In genomic region chr5:154520861-154521453, GRCh38 we compare ENCODE assay signal across 1 cellular context.
TF ChIP-seq lines count a peak whose summit lies in the region.

No MANE protein-coding gene starts in this region.

TF ChIP-seq in WTC11, 78 proteins besides CTCF, POLR2A, EP300 and RAD21 (continued from another document):
- TF ChIP-seq ATF2 (CRISPR knock-in tag; IDR thresholded peaks at IDR 0.05; ENCODE audit: borderline replicate concordance, low read depth), result no peak
- TF ChIP-seq ERG (CRISPR knock-in tag; IDR thresholded peaks at IDR 0.05), result no peak
- TF ChIP-seq ZNF121 (CRISPR knock-in tag; IDR thresholded peaks at IDR 0.05), result no peak
- no peak for TF ChIP-seq KAT7 (CRISPR knock-in tag; IDR thresholded peaks at IDR 0.05; ENCODE audit: borderline replicate concordance)
- peak; percentile 42; the same call in 1 of the 2 replicates for TF ChIP-seq CREM (CRISPR knock-in tag; IDR thresholded peaks at IDR 0.05)
- 0 out of 2 replicates have a peak, but pooled peaks have one; percentile 19 for TF ChIP-seq TEAD1 (CRISPR knock-in tag; IDR thresholded peaks at IDR 0.05)
- TF ChIP-seq TCF7 (CRISPR knock-in tag; IDR thresholded peaks at IDR 0.05; ENCODE audit: low read depth), result no peak
- no peak for TF ChIP-seq MXD4 (CRISPR knock-in tag; IDR thresholded peaks at IDR 0.05; ENCODE audit: borderline replicate concordance)
- TF ChIP-seq JAZF1 (CRISPR knock-in tag; IDR thresholded peaks at IDR 0.05), result no peak
- TF ChIP-seq ZNF263 (CRISPR knock-in tag; IDR thresholded peaks at IDR 0.05; ENCODE audit: low read depth), result no peak
- TF ChIP-seq RELA (CRISPR knock-in tag; IDR thresholded peaks at IDR 0.05; ENCODE audit: borderline replicate concordance), result no peak
